Comparison of ENCODE assay signal across 14 cellular contexts in genomic region chr2:1553671-1554295, GRCh38.
A peak's percentile ranks its signal among the peaks of the same experiment; 100 is the strongest.
DNase-seq lines count a peak whose midpoint lies in the region; ATAC-seq and TF ChIP-seq lines count a peak whose summit lies in the region.
"Had no signal": no experiment of that assay in that cellular context is flagged by ENCODE, and none has a peak within 500 bp of the region (broad histone marks: within the 10 kb centered on the region; RNA-seq: fewer than 3 reads in every experiment).

No MANE protein-coding gene starts in this region.

- H3K27me3 ChIP-seq in Panc1 (ENCODE audit: control insufficient read depth, insufficient read depth, low read length) (no peaks in the 10 kb centered on the region), osteoblast (ENCODE audit: insufficient read depth, low read length) (no peaks in the 10 kb centered on the region)
- H3K27me3 ChIP-seq: transverse colon had no signal

- no peaks in the 10 kb centered on the region for H4K20me1 ChIP-seq in osteoblast (ENCODE audit: insufficient read depth, low read length)

- H3K9me3 ChIP-seq in Panc1 (ENCODE audit: control insufficient read depth, insufficient read depth, low read depth, low read length), result no peaks in the 10 kb centered on the region
- H3K9me3 ChIP-seq in osteoblast (ENCODE audit: low read depth, low read length), result no peaks in the 10 kb centered on the region
- H3K9me3 ChIP-seq: transverse colon had no signal

- POLR2A ChIA-PET in Panc1 (lab: Charles Lee), result no interaction called here

- H3K4me3 Mint-ChIP-seq in Calu3 (ENCODE audit: low read depth, unreplicated experiment), result no peak overlapping the region
- H3K4me3 Mint-ChIP-seq: activated T-helper 17 cell treated with anti-CD3 and anti-CD28 coated beads, Interleukin-2, amount 50 U/mL, for 72 hours had no signal

- H2AFZ ChIP-seq in osteoblast (ENCODE audit: low read length), result no peak overlapping the region

- TF ChIP-seq CTCF in Calu3 (IDR thresholded peaks at IDR 0.05; ENCODE audit: unreplicated experiment) (no peak), Panc1 (IDR thresholded peaks at IDR 0.05) (no peak), osteoblast (IDR thresholded peaks at IDR 0.05; ENCODE audit: extremely low read depth, low read depth, low read length) (peak; percentile 57)

- H3K4me3 ChIP-seq in Panc1 (ENCODE audit: low read depth in 2 of 2, low read length in 2 of 2), result no peak overlapping the region
- H3K4me3 ChIP-seq in osteoblast (ENCODE audit: insufficient read depth, low read length), result no peak overlapping the region
- H3K4me3 ChIP-seq: transverse colon had no signal

- peaks cover 10% of the 10 kb centered on the region for H3K9me3 Mint-ChIP-seq in Calu3 (ENCODE audit: low read depth, unreplicated experiment)
- H3K9me3 Mint-ChIP-seq: activated T-helper 17 cell treated with anti-CD3 and anti-CD28 coated beads, Interleukin-2, amount 50 U/mL, for 72 hours had no signal

- in situ Hi-C loops in Panc1 (cut with HindIII; ENCODE audit: low pct_unique_long_range_greater_than_20kb, low sequenced_read_pairs), result no loop called here

- H3K27me3 Mint-ChIP-seq in Calu3 (ENCODE audit: unreplicated experiment), result no peaks in the 10 kb centered on the region
- H3K27me3 Mint-ChIP-seq: activated T-helper 17 cell treated with anti-CD3 and anti-CD28 coated beads, Interleukin-2, amount 50 U/mL, for 72 hours had no signal

- peak overlapping the region; percentile 9 for H3K4me2 ChIP-seq in osteoblast (ENCODE audit: insufficient read depth, low read length)

- no peaks in the 10 kb centered on the region for H3K79me2 ChIP-seq in osteoblast (ENCODE audit: insufficient read depth, low read length)

- H3K36me3 Mint-ChIP-seq in Calu3 (ENCODE audit: insufficient read depth, unreplicated experiment), result no peaks in the 10 kb centered on the region

- intact Hi-C loops in Calu3 (cut with micrococcal nuclease; ENCODE audit: unreplicated experiment) (loop anchor here (1.0 kb wide), 1 partner anchor 32 kb away; no protein-coding TSS in a partner anchor), Panc1 (cut with micrococcal nuclease; ENCODE audit: unreplicated experiment) (loop anchor here (5.0 kb wide), 1 partner anchor 199 kb away; no protein-coding TSS in a partner anchor)

- no peaks in the 10 kb centered on the region for H3K4me1 Mint-ChIP-seq in Calu3 (ENCODE audit: low read depth, unreplicated experiment)
- H3K4me1 Mint-ChIP-seq: activated T-helper 17 cell treated with anti-CD3 and anti-CD28 coated beads, Interleukin-2, amount 50 U/mL, for 72 hours had no signal

- CTCF ChIA-PET in Calu3 (lab: Charles Lee) (interaction anchor here (0.7 to 1.6 kb wide), 4 partner anchors 31 to 216 kb away, joined by 3 to 8 read pairs (median 4); no protein-coding TSS in a partner anchor), Panc1 (lab: Charles Lee) (no interaction called here)

- H3K27ac Mint-ChIP-seq in Calu3 (ENCODE audit: unreplicated experiment), result peak overlapping the region; percentile 68
- H3K27ac Mint-ChIP-seq: activated T-helper 17 cell treated with anti-CD3 and anti-CD28 coated beads, Interleukin-2, amount 50 U/mL, for 72 hours had no signal

- H3K27ac ChIP-seq in Panc1 (ENCODE audit: low read length) (peak overlapping the region; percentile 83), epithelial cell of prostate (peak overlapping the region; percentile 5), osteoblast (ENCODE audit: low read depth, low read length) (peak overlapping the region; percentile 69)
- H3K27ac ChIP-seq: transverse colon had no signal

- DNase-seq in Calu3 (peak; percentile 49), Panc1 (ENCODE audit: low read depth, low spot score) (no peak), epithelial cell of prostate (ENCODE audit: low read depth, low spot score) (peak; percentile 10), osteoblast (ENCODE audit: insufficient read length, low spot score, missing footprints) (peak; percentile 97), SIG-M5 (lab: John Stamatoyannopoulos, UW) (no peak), NCI-H2171 (lab: John Stamatoyannopoulos, UW) (no peak)
- no peak for DNase-seq in activated CD8-positive, alpha-beta memory T cell treated with anti-CD3 and anti-CD28 coated beads for 24 hours
- DNase-seq: DND-41; Karpas-422; NCI-H69; stimulated activated CD4-positive, alpha-beta T cell treated with anti-CD3 and anti-CD28 coated beads, Interleukin-2, amount 100 ng/mL, for 48 hours; transverse colon had no signal

- H3K4me1 ChIP-seq in Panc1 (ENCODE audit: control insufficient read depth, insufficient read depth, low read length) (peaks cover 19% of the 10 kb centered on the region), osteoblast (ENCODE audit: insufficient read depth, low read length) (peaks cover 18% of the 10 kb centered on the region)

- H3K36me3 ChIP-seq in Panc1 (ENCODE audit: control insufficient read depth, insufficient read depth, low read length) (no peaks in the 10 kb centered on the region), osteoblast (ENCODE audit: insufficient read depth, low read length) (no peaks in the 10 kb centered on the region)
- H3K36me3 ChIP-seq: transverse colon had no signal

- ATAC-seq in Panc1 (peak; percentile 23; the same call in 1 of the 2 replicates), HG03097 (IDR thresholded peaks at IDR 0.05; ENCODE audit: low FRiP score, unreplicated experiment) (no peak)
- ATAC-seq: activated T-helper 17 cell treated with anti-CD3 and anti-CD28 coated beads, Interleukin-2, amount 50 U/mL, for 72 hours had no signal

- BruUV-seq in Calu3 (replicated peaks; lab: Mats Ljungman, UMichigan) (no TSS peak), Panc1 (replicated peaks; lab: Mats Ljungman, UMichigan) (no TSS peak)

Comparison
In these comparisons a context has a peak if more than half of its experiments do, and no peak if none do; other contexts are left out.
1. DNase-seq: peak in Calu3 (single experiment), epithelial cell of prostate (single experiment) and osteoblast (single experiment); none in Panc1 (single experiment), activated CD8-positive, alpha-beta memory T cell treated with anti-CD3 and anti-CD28 coated beads for 24 hours (single experiment), SIG-M5 (single experiment) and NCI-H2171 (single experiment).
2. H3K27ac ChIP-seq: peak in every context shown above with its lines; median percentile 83 in Panc1; 69 in osteoblast; 5 in epithelial cell of prostate.